Comparison of ENCODE assay signal across 27 cellular contexts in the genomic region with DNA sequence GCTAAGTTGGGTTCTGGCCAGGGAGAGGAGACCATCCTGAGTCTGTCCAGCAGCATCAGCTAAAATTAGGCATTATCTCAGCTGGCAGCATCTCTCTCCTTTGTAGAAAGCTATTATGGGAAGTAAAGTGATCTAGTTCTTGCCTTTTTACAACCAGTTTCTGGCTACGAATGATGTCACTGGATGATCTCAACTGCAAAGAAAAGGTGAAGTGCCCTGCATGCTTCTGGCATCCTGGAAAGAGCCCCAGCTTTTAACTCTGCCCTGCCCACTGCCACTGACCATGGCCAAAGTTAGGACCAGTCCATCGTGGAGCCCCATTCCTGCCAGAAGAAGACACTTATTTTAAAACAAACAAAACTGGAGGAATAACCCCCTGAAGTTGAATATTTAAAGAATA.
"Had no signal": no experiment of that assay in that cellular context is flagged by ENCODE, and none has a peak within 500 bp of the region (broad histone marks: within the 10 kb centered on the region; RNA-seq: fewer than 3 reads in every experiment).

No MANE protein-coding gene starts in this region.

- H3K9ac ChIP-seq: neural progenitor cell, parathyroid adenoma had no signal

- H3K4me3 ChIP-seq: dorsolateral prefrontal cortex, gastroesophageal sphincter, heart left ventricle, hepatocyte, left lung, neural progenitor cell, right lobe of liver, stomach, thyroid gland, vagina had no signal

- H3K27ac ChIP-seq: dorsolateral prefrontal cortex, epithelial cell of prostate, foreskin keratinocyte, gastroesophageal sphincter, heart left ventricle, hepatocyte, left lung, neural progenitor cell, parathyroid adenoma, right lobe of liver, stomach, thyroid gland, vagina had no signal

- H2AFZ ChIP-seq: hepatocyte, neural progenitor cell, parathyroid adenoma had no signal

- H3K4me1 ChIP-seq: foreskin keratinocyte, gastroesophageal sphincter, parathyroid adenoma, right lobe of liver, thyroid gland, vagina had no signal

- H3K9me3 ChIP-seq: gastroesophageal sphincter, heart left ventricle, left lung, right lobe of liver, stomach, thyroid gland, vagina had no signal

- H3K36me3 ChIP-seq: gastroesophageal sphincter, heart left ventricle, left lung, neural progenitor cell, right lobe of liver, stomach, thyroid gland, vagina had no signal

- H3K79me2 ChIP-seq: hepatocyte, parathyroid adenoma had no signal

- H3K27me3 ChIP-seq: dorsolateral prefrontal cortex, gastroesophageal sphincter, heart left ventricle, hepatocyte, left lung, neural progenitor cell, right lobe of liver, thyroid gland, vagina had no signal

- DNase-seq: cortex of kidney; dorsolateral prefrontal cortex; effector CD8-positive, alpha-beta T cell; endodermal cell; foreskin keratinocyte; heart left ventricle; kidney; left cardiac atrium; left lung; mesenchymal stem cell; midbrain; naive thymus-derived CD4-positive, alpha-beta T cell; right lobe of liver; small intestine; stimulated activated CD4-positive, alpha-beta T cell treated with anti-CD3 and anti-CD28 coated beads, Interleukin-12 subunit alpha, Interleukin-12 subunit beta, amount 100 ng/mL, for 4 hours; stimulated activated CD4-positive, alpha-beta T cell treated with anti-CD3 and anti-CD28 coated beads, Interleukin-2, amount 100 ng/mL, for 24 hours; stimulated activated CD4-positive, alpha-beta T cell treated with anti-CD3 and anti-CD28 coated beads, Interleukin-4, amount 100 ng/mL, for 24 hours; stimulated activated naive CD4-positive, alpha-beta T cell treated with Interleukin-2 at 50 U/mL for 16 hours; stomach; thyroid gland; trophoblast cell had no signal

- H3K4me2 ChIP-seq: hepatocyte, neural progenitor cell had no signal
